ENCODE assay signal across 16 cellular contexts in the genomic region with DNA sequence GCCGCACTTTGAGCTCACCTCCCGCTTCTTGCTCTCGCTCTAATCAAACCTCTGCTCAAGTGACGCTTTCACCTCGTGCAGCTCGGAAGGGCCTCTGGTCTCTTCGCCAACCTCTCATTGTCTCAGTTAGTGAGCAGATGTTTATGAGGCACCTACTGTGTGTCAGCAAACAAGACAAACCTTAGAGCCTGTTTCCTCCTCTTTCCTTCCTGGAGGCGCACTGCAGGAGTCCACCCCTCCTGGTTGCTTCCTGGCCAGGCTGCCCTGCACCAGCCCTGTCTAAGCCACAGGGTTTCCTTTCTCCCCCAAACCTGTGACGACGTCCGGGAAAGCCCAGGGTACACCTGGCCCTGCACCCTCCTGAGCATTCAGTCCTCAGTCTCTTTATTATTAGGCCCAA.
DNase-seq lines count a peak whose midpoint lies in the region; ATAC-seq, FAIRE-seq and TF ChIP-seq lines count a peak whose summit lies in the region.
"Had no signal": no experiment of that assay in that cellular context is flagged by ENCODE, and none has a peak within 500 bp of the region (broad histone marks: within the 10 kb centered on the region; RNA-seq: fewer than 3 reads in every experiment).

No MANE protein-coding gene starts in this region.

- intact Hi-C loops in K562 (cut with micrococcal nuclease) (no loop called here), stomach (cut with DNase I; ENCODE audit: low total_unique reads) (no loop called here)

- BruUV-seq in K562 (replicated peaks; lab: Mats Ljungman, UMichigan) = no TSS peak

- H4K20me1 ChIP-seq in K562 (replicated peaks; ENCODE audit: control insufficient read depth, insufficient read depth, low read length) (no peaks in the 10 kb centered on the region), neural progenitor cell (ENCODE audit: low read depth) (no peaks in the 10 kb centered on the region)

- H3K4me1 ChIP-seq in HEK293 (ENCODE audit: control insufficient read depth, insufficient read depth, low read length) = no peaks in the 10 kb centered on the region
- H3K4me1 ChIP-seq in K562 (replicated peaks in 1 of 2; ENCODE audit: control insufficient read depth in 2 of 2, insufficient read depth in 2 of 2, low read length in 2 of 2) = 0 out of 5 replicates have a peak, but pooled peaks cover 0 to 3% of the 10 kb centered on the region in 2 experiments
- peaks cover 17% of the 10 kb centered on the region for H3K4me1 ChIP-seq in neural progenitor cell
- no peaks in the 10 kb centered on the region for H3K4me1 ChIP-seq in stomach
- H3K4me1 ChIP-seq: A549 had no signal

- H3K4me3 ChIP-seq in HEK293 (ENCODE audit: low read depth, low read length) (no peak overlapping the region), K562 (no peak overlapping the region), neural progenitor cell (no peak overlapping the region), stomach (no peak overlapping the region)
- H3K4me3 ChIP-seq: A549 had no signal

- TF ChIP-seq POLR2A in K562 (conservative IDR thresholded peaks at IDR 0.05) = no peak
- TF ChIP-seq POLR2A in stomach (IDR thresholded peaks at IDR 0.05) = no peak

- H3K36me3 Mint-ChIP-seq in neural progenitor cell = peaks cover 5% of the 10 kb centered on the region
- H3K36me3 Mint-ChIP-seq: CD14-positive monocyte; CD8-positive, alpha-beta T cell had no signal

- no peaks in the 10 kb centered on the region for H3K9me1 ChIP-seq in K562 (ENCODE audit: control insufficient read depth, insufficient read depth, low read length)

- H3K79me2 ChIP-seq in K562 (ENCODE audit: control insufficient read depth, insufficient read depth, low read length) (no peaks in the 10 kb centered on the region), neural progenitor cell (ENCODE audit: low read depth) (no peaks in the 10 kb centered on the region)

- no peak overlapping the region for H3K4me2 ChIP-seq in K562 (ENCODE audit: insufficient read depth, low read length)
- H3K4me2 ChIP-seq in neural progenitor cell = peak overlapping the region; percentile 51
- H3K4me2 ChIP-seq: A549 had no signal

- TF ChIP-seq EP300 in K562 (IDR thresholded peaks at IDR 0.05; ENCODE audit: low read length) (no peak), stomach (IDR thresholded peaks at IDR 0.05) (no peak)

- no peak for ATAC-seq in K562
- ATAC-seq: CD8-positive, alpha-beta T cell had no signal

- no peak overlapping the region for H3K4me3 Mint-ChIP-seq in neural progenitor cell
- H3K4me3 Mint-ChIP-seq: CD14-positive monocyte; CD8-positive, alpha-beta T cell had no signal

- H3K27ac ChIP-seq in HEK293 (ENCODE audit: extremely low read depth, low read depth, low read length) = no peak overlapping the region
- H3K27ac ChIP-seq in K562 (ENCODE audit: extremely low read depth, low read depth, low read length) = no peak overlapping the region
- H3K27ac ChIP-seq in neural progenitor cell = no peak overlapping the region
- H3K27ac ChIP-seq in stomach = no peak overlapping the region
- H3K27ac ChIP-seq: A549 had no signal

- peaks cover 17% of the 10 kb centered on the region for H3F3A ChIP-seq in neural progenitor cell (ENCODE audit: low read depth)

- no peak for FAIRE-seq in K562 (lab: Jason Lieb, UNC)
- FAIRE-seq: A549, D721Med, GM12892, H54 had no signal

- H2AFZ ChIP-seq in K562 (ENCODE audit: low read depth, low read length) (no peak overlapping the region), neural progenitor cell (replicated peaks) (peak overlapping the region; percentile 54)

- CTCF ChIA-PET in HEK293 (lab: Yijun Ruan, JAX) = interaction anchor here (0.9 to 4.4 kb wide), 3 partner anchors 15 to 261 kb away, joined by 3 to 22 read pairs (median 4); no protein-coding TSS in a partner anchor
- CTCF ChIA-PET in K562 (lab: Yijun Ruan, JAX; ENCODE audit: low intra/inter-chr PET ratio) = no interaction called here

- TF ChIP-seq RAD21 in K562 (CRISPR knock-in tag; conservative IDR thresholded peaks at IDR 0.05 in 1 of 2, IDR thresholded peaks at IDR 0.05 in 1 of 2) = no peak

- peaks cover 23 to 67% of the 10 kb centered on the region in 2 experiments for H3K27me3 ChIP-seq in K562 (ENCODE audit: control insufficient read depth in 2 of 2, insufficient read depth in 2 of 2, low read length in 2 of 2)
- H3K27me3 ChIP-seq in neural progenitor cell = no peaks in the 10 kb centered on the region
- peaks cover 0 to 20% (median 0%) of the 10 kb centered on the region in 3 donors for H3K27me3 ChIP-seq in stomach

- H3K36me3 ChIP-seq in HEK293 (ENCODE audit: control insufficient read depth in 2 of 2, insufficient read depth in 1 of 2, low read length in 2 of 2) (no peaks in the 10 kb centered on the region), K562 (ENCODE audit: control insufficient read depth, insufficient read depth, low read length) (no peaks in the 10 kb centered on the region), neural progenitor cell (no peaks in the 10 kb centered on the region), stomach (no peaks in the 10 kb centered on the region)

- DNase-seq in K562 (ENCODE audit: extremely low read depth in 1 of 4, low spot score in 3 of 4) (no peak), neural progenitor cell (ENCODE audit: low spot score) (no peak), stomach (no peak), DMS53 (lab: John Stamatoyannopoulos, UW) (no peak), NCI-H2171 treated with DMSO at 0.1 percent for 48 hours (lab: John Stamatoyannopoulos, UW) (no peak)
- DNase-seq: CD8-positive, alpha-beta T cell; COR-L47; DMS153; DND-41; GDM1 had no signal

- peaks cover 12% of the 10 kb centered on the region for H3K9me3 Mint-ChIP-seq in neural progenitor cell

- H3K27ac Mint-ChIP-seq in neural progenitor cell = no peak overlapping the region
- H3K27ac Mint-ChIP-seq: CD8-positive, alpha-beta T cell had no signal

- 0% methylated on average over 10 of the region's 11 CpGs for WGBS in K562 (ENCODE audit: insufficient coverage, low coverage, missing lambda C conversion rate)
- WGBS in stomach, 5 donors = 47 to 77% (median 55%) methylated on average over 11 of the region's 11 CpGs

- POLR2A ChIA-PET in HEK293 (lab: Yijun Ruan, JAX) = no interaction called here
- POLR2A ChIA-PET in K562 (lab: Yijun Ruan, JAX) = interaction anchor here (1.0 kb wide), 1 partner anchor 12 kb away, joined by 3 read pairs; no protein-coding TSS in a partner anchor

- in situ Hi-C loops in K562 (cut with MboI) = no loop called here

- TF ChIP-seq CTCF in HEK293 (tag by site-specific recombination; IDR thresholded peaks at IDR 0.05) (no peak), K562 (IDR thresholded peaks at IDR 0.05 in 2 of 3, conservative IDR thresholded peaks at IDR 0.05 in 1 of 3; ENCODE audit: insufficient read depth in 2 of 3, low read depth in 1 of 3, low read length in 3 of 3) (no peak), neural progenitor cell (IDR thresholded peaks at IDR 0.05) (no peak), stomach (IDR thresholded peaks at IDR 0.05) (no peak)

- H3K27me3 Mint-ChIP-seq in neural progenitor cell (ENCODE audit: insufficient read depth, low read depth) = peaks cover 3% of the 10 kb centered on the region

- H3K4me1 Mint-ChIP-seq in neural progenitor cell = peaks cover 13% of the 10 kb centered on the region

- H3K9me3 ChIP-seq in HEK293 (ENCODE audit: control insufficient read depth, insufficient read depth, low read depth, low read length) (no peaks in the 10 kb centered on the region), K562 (replicated peaks; ENCODE audit: control insufficient read depth, insufficient read depth, low read depth, low read length) (peaks cover 3% of the 10 kb centered on the region; the same call in 1 of the 2 replicates), neural progenitor cell (ENCODE audit: low read depth) (no peaks in the 10 kb centered on the region), stomach (peaks cover 0 to 16% (median 9%) of the 10 kb centered on the region in 4 donors)

- H3K9ac ChIP-seq in K562 (ENCODE audit: insufficient read depth in 1 of 2, low read depth in 2 of 2, low read length in 2 of 2) (no peak overlapping the region), neural progenitor cell (no peak overlapping the region)

TF ChIP-seq in HEK293, 187 proteins besides CTCF, POLR2A, EP300 and RAD21 (continues in another document):
- TF ChIP-seq ZNF114 (tag by site-specific recombination; IDR thresholded peaks at IDR 0.05) = no peak
- TF ChIP-seq GLIS1 (tag by site-specific recombination; IDR thresholded peaks at IDR 0.05) = peak; percentile 46
- TF ChIP-seq ZNF473 (tag by site-specific recombination; IDR thresholded peaks at IDR 0.05) = no peak
- no peak for TF ChIP-seq RBAK (tag by site-specific recombination; IDR thresholded peaks at IDR 0.05)
- TF ChIP-seq ZNF585B (tag by site-specific recombination; IDR thresholded peaks at IDR 0.05) = no peak
- TF ChIP-seq ZNF624 (tag by site-specific recombination; IDR thresholded peaks at IDR 0.05) = no peak
- no peak for TF ChIP-seq ZNF521 (tag by site-specific recombination; IDR thresholded peaks at IDR 0.05)
- TF ChIP-seq ZIC2 (tag by site-specific recombination; IDR thresholded peaks at IDR 0.05) = peak; percentile 92
- no peak for TF ChIP-seq ZNF223 (tag by site-specific recombination; IDR thresholded peaks at IDR 0.05)

TF ChIP-seq in K562, 482 proteins besides CTCF, POLR2A, EP300 and RAD21:
- TF ChIP-seq PML (IDR thresholded peaks at IDR 0.05; ENCODE audit: low read length) = no peak
- TF ChIP-seq ZKSCAN1 (IDR thresholded peaks at IDR 0.05; ENCODE audit: low read depth, low read length) = 0 out of 2 replicates have a peak, but pooled peaks have one; percentile 50
- TF ChIP-seq ZNF644 (tag; IDR thresholded peaks at IDR 0.05; ENCODE audit: low read depth) = no peak
- TF ChIP-seq DIDO1 (tag; IDR thresholded peaks at IDR 0.05; ENCODE audit: low read depth) = no peak
- TF ChIP-seq GABPB1 (CRISPR knock-in tag; IDR thresholded peaks at IDR 0.05) = no peak
